18 cellular contexts compared by ENCODE assay signal in genomic region chr2:50346104-50346503, GRCh38.
A peak's percentile ranks its signal among the peaks of the same experiment; 100 is the strongest.
DNase-seq lines count a peak whose midpoint lies in the region; ATAC-seq, FAIRE-seq and TF ChIP-seq lines count a peak whose summit lies in the region.
"Had no signal": no experiment of that assay in that cellular context is flagged by ENCODE, and none has a peak within 500 bp of the region (broad histone marks: within the 10 kb centered on the region; RNA-seq: fewer than 3 reads in every experiment).

No MANE protein-coding gene starts in this region.

- WGBS in ectodermal cell, 2 experiments = 2 to 3% methylated on average over 19 of the region's 19 CpGs
- WGBS in HepG2 (ENCODE audit: low lambda C conversion rate) = 15% methylated on average over 11 of the region's 19 CpGs

- H3K4me3 Mint-ChIP-seq in stimulated activated memory B cell treated with anti-CD40 and anti-IgM and Interleukin-4, amounts not matched to agents 10 μg/mL and 1 μg/mL and 100 μg/mL, for 72 hours = no peak overlapping the region
- H3K4me3 Mint-ChIP-seq: activated naive CD4-positive, alpha-beta T cell treated with anti-CD3 and anti-CD28 coated beads, Interleukin-2, amount 50 U/mL, for 24 hours had no signal

- peaks cover 3% of the 10 kb centered on the region for H3K9me3 Mint-ChIP-seq in stimulated activated memory B cell treated with anti-CD40 and anti-IgM and Interleukin-4, amounts not matched to agents 10 μg/mL and 1 μg/mL and 100 μg/mL, for 72 hours
- H3K9me3 Mint-ChIP-seq: activated naive CD4-positive, alpha-beta T cell treated with anti-CD3 and anti-CD28 coated beads, Interleukin-2, amount 50 U/mL, for 24 hours had no signal

- H3K9me3 ChIP-seq in ectodermal cell (ENCODE audit: control insufficient read depth, low read length) (no peaks in the 10 kb centered on the region), HepG2 (ENCODE audit: low read length) (no peaks in the 10 kb centered on the region)
- H3K9me3 ChIP-seq: tibial artery had no signal

- no peak for FAIRE-seq in HepG2 (lab: Jason Lieb, UNC)
- FAIRE-seq: bronchial epithelial cell, GM18507, TTC549 had no signal

- no peak for TF ChIP-seq EP300 in HepG2 (IDR thresholded peaks at IDR 0.05; ENCODE audit: low read depth in 2 of 2, low read length in 2 of 2)
- TF ChIP-seq EP300 in HepG2 (CRISPR knock-in tag; IDR thresholded peaks at IDR 0.05; ENCODE audit: borderline replicate concordance) = no peak

- H3K79me2 ChIP-seq in HepG2 (ENCODE audit: insufficient read depth, low read length) = no peaks in the 10 kb centered on the region

- no peak overlapping the region for H3K27ac ChIP-seq in ectodermal cell (ENCODE audit: insufficient read depth, low read depth, low read length, poor library complexity, severe bottlenecking)
- H3K27ac ChIP-seq in HepG2 (ENCODE audit: extremely low read length, insufficient read depth, low read length) = no peak overlapping the region
- H3K27ac ChIP-seq: BLaER1 treated with 17β-estradiol and CSF1 and Interleukin-3, amounts not matched to agents 10 nM and 100 nM; tibial artery had no signal

- intact Hi-C loops in HepG2 (cut with micrococcal nuclease; ENCODE audit: unreplicated experiment) = no loop called here

- H3K27ac Mint-ChIP-seq in stimulated activated memory B cell treated with anti-CD40 and anti-IgM and Interleukin-4, amounts not matched to agents 10 μg/mL and 1 μg/mL and 100 μg/mL, for 72 hours = no peak overlapping the region
- H3K27ac Mint-ChIP-seq: activated naive CD4-positive, alpha-beta T cell treated with anti-CD3 and anti-CD28 coated beads, Interleukin-2, amount 50 U/mL, for 24 hours had no signal

- BruUV-seq in HepG2 (replicated peaks; lab: Mats Ljungman, UMichigan) = no TSS peak

- CTCF ChIA-PET in HepG2 (lab: Yijun Ruan, JAX; ENCODE audit: low intra/inter-chr PET ratio, low total read pairs) = no interaction called here

- DNase-seq in NCI-H2227 (lab: John Stamatoyannopoulos, UW; ENCODE audit: unreplicated experiment) (peak; percentile 63), HepG2 (ENCODE audit: low spot score) (no peak), HCEC 1CT (no peak), kidney tubule cell (ENCODE audit: low spot score) (no peak)
- no peak for DNase-seq in effector CD4-positive, alpha-beta T cell
- DNase-seq: DMS 273 treated with DMSO at 0.1 percent for 48 hours, midbrain, NCI-H187 treated with DMSO at 0.1 percent for 48 hours, NCI-H524, occipital lobe had no signal

- peak; percentile 37; the same call in 1 of the 3 replicates for ATAC-seq in HepG2
- peak; percentile 28 for ATAC-seq in stimulated activated memory B cell treated with anti-CD40 and anti-IgM and Interleukin-4, amounts not matched to agents 10 μg/mL and 1 μg/mL and 100 μg/mL, for 72 hours

- no peak overlapping the region for H2AFZ ChIP-seq in HepG2 (ENCODE audit: low read length)

- H3K36me3 ChIP-seq in ectodermal cell (ENCODE audit: control insufficient read depth, insufficient read depth, low read length) (no peaks in the 10 kb centered on the region), HepG2 (replicated peaks in 1 of 2; ENCODE audit: control insufficient read depth in 1 of 2, insufficient read depth in 2 of 2, low read length in 2 of 2) (no peaks in the 10 kb centered on the region)
- H3K36me3 ChIP-seq: BLaER1 treated with 17β-estradiol and CSF1 and Interleukin-3, amounts not matched to agents 10 nM and 100 nM; tibial artery had no signal

- H3K27me3 ChIP-seq in ectodermal cell (ENCODE audit: control insufficient read depth, insufficient read depth, low read length, poor library complexity, severe bottlenecking) (peaks cover 46% of the 10 kb centered on the region), HepG2 (ENCODE audit: control insufficient read depth in 1 of 2, insufficient read depth in 2 of 2, low read length in 2 of 2) (peaks cover 2 to 20% of the 10 kb centered on the region in 2 experiments; a peak in 2 of 5 replicates)

- peak overlapping the region; percentile 61 for H3K4me3 ChIP-seq in ectodermal cell (ENCODE audit: insufficient read depth, low read depth, low read length)
- no peak overlapping the region for H3K4me3 ChIP-seq in HepG2 (replicated peaks in 1 of 3; ENCODE audit: insufficient read depth in 1 of 3, low read depth in 2 of 3, low read length in 3 of 3)
- H3K4me3 ChIP-seq: BLaER1 treated with 17β-estradiol and CSF1 and Interleukin-3, amounts not matched to agents 10 nM and 100 nM had no signal

- in situ Hi-C loops in HepG2 (cut with HindIII; ENCODE audit: extremely low pct_ligation_motif_present, low pct_unique_long_range_greater_than_20kb) = no loop called here

- H3K4me1 ChIP-seq in ectodermal cell (ENCODE audit: control insufficient read depth, insufficient read depth, low read length) (peaks cover 16% of the 10 kb centered on the region), HepG2 (ENCODE audit: insufficient read depth, low read length) (no peaks in the 10 kb centered on the region)
- H3K4me1 ChIP-seq: BLaER1 treated with 17β-estradiol and CSF1 and Interleukin-3, amounts not matched to agents 10 nM and 100 nM had no signal

- no peaks in the 10 kb centered on the region for H3K36me3 Mint-ChIP-seq in stimulated activated memory B cell treated with anti-CD40 and anti-IgM and Interleukin-4, amounts not matched to agents 10 μg/mL and 1 μg/mL and 100 μg/mL, for 72 hours
- H3K36me3 Mint-ChIP-seq: activated naive CD4-positive, alpha-beta T cell treated with anti-CD3 and anti-CD28 coated beads, Interleukin-2, amount 50 U/mL, for 24 hours had no signal

- TF ChIP-seq CTCF in HepG2 (CRISPR knock-in tag; IDR thresholded peaks at IDR 0.05) = no peak

- POLR2A ChIA-PET in HepG2 (lab: Yijun Ruan, JAX) = no interaction called here

- H4K20me1 ChIP-seq in HepG2 (ENCODE audit: insufficient read depth, low read length) = no peaks in the 10 kb centered on the region
- H4K20me1 ChIP-seq: BLaER1 treated with 17β-estradiol and CSF1 and Interleukin-3, amounts not matched to agents 10 nM and 100 nM had no signal

- no peak for TF ChIP-seq RAD21 in HepG2 (CRISPR knock-in tag; IDR thresholded peaks at IDR 0.05)

- no peaks in the 10 kb centered on the region for H3K4me1 Mint-ChIP-seq in stimulated activated memory B cell treated with anti-CD40 and anti-IgM and Interleukin-4, amounts not matched to agents 10 μg/mL and 1 μg/mL and 100 μg/mL, for 72 hours
- H3K4me1 Mint-ChIP-seq: activated naive CD4-positive, alpha-beta T cell treated with anti-CD3 and anti-CD28 coated beads, Interleukin-2, amount 50 U/mL, for 24 hours had no signal

- H3K4me2 ChIP-seq in HepG2 (ENCODE audit: low read depth, low read length) = no peak overlapping the region
- H3K4me2 ChIP-seq: BLaER1 treated with 17β-estradiol and CSF1 and Interleukin-3, amounts not matched to agents 10 nM and 100 nM had no signal

- H3K27me3 Mint-ChIP-seq in stimulated activated memory B cell treated with anti-CD40 and anti-IgM and Interleukin-4, amounts not matched to agents 10 μg/mL and 1 μg/mL and 100 μg/mL, for 72 hours = peaks cover 34% of the 10 kb centered on the region

- no peak for TF ChIP-seq POLR2A in HepG2 (IDR thresholded peaks at IDR 0.05; ENCODE audit: insufficient read depth in 1 of 2, low read depth in 2 of 2, low read length in 2 of 2)

- no peak overlapping the region for H3K9ac ChIP-seq in HepG2 (ENCODE audit: insufficient read depth, low read depth, low read length)
- H3K9ac ChIP-seq: BLaER1 treated with 17β-estradiol and CSF1 and Interleukin-3, amounts not matched to agents 10 nM and 100 nM had no signal

TF ChIP-seq in HepG2, 621 proteins besides CTCF, POLR2A, EP300 and RAD21:
- TF ChIP-seq ZBTB25 (CRISPR knock-in tag; IDR thresholded peaks at IDR 0.05) = no peak
- TF ChIP-seq RFX1 (IDR thresholded peaks at IDR 0.05) = no peak
- TF ChIP-seq, protein P1, sequence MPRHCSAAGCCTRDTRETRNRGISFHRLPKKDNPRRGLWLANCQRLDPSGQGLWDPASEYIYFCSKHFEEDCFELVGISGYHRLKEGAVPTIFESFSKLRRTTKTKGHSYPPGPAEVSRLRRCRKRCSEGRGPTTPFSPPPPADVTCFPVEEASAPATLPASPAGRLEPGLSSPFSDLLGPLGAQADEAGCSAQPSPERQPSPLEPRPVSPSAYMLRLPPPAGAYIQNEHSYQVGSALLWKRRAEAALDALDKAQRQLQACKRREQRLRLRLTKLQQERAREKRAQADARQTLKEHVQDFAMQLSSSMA (CRISPR knock-in tag; IDR thresholded peaks at IDR 0.05) = no peak
